2 cellular contexts compared by ENCODE assay signal in genomic region chr11:12084191-12084717, GRCh38.
TF ChIP-seq lines count a peak whose summit lies in the region.

No MANE protein-coding gene starts in this region.

TF ChIP-seq in H1, 55 proteins besides CTCF, POLR2A, EP300 and RAD21:
- TF ChIP-seq BACH1 (IDR thresholded peaks at IDR 0.05; ENCODE audit: low read length), result no peak
- 0 out of 2 replicates have a peak, but pooled peaks have one; percentile 42 for TF ChIP-seq KDM1A (IDR thresholded peaks at IDR 0.05; ENCODE audit: borderline replicate concordance, low read length)
- no peak for TF ChIP-seq TBP (IDR thresholded peaks at IDR 0.05; ENCODE audit: low read depth, low read length)

TF ChIP-seq in GM23338, 12 proteins besides CTCF, POLR2A, EP300 and RAD21:
- TF ChIP-seq NANOG (IDR thresholded peaks at IDR 0.05; ENCODE audit: borderline replicate concordance) (no peak), ZNF114 (CRISPR knock-in tag; IDR thresholded peaks at IDR 0.05) (no peak), CREB1 (CRISPR knock-in tag; IDR thresholded peaks at IDR 0.05; ENCODE audit: low read depth) (no peak), EZH2phosphoT487 (IDR thresholded peaks at IDR 0.05; ENCODE audit: unreplicated experiment) (no peak)
